Comparison of ENCODE assay signal across 8 cellular contexts in the genomic region with DNA sequence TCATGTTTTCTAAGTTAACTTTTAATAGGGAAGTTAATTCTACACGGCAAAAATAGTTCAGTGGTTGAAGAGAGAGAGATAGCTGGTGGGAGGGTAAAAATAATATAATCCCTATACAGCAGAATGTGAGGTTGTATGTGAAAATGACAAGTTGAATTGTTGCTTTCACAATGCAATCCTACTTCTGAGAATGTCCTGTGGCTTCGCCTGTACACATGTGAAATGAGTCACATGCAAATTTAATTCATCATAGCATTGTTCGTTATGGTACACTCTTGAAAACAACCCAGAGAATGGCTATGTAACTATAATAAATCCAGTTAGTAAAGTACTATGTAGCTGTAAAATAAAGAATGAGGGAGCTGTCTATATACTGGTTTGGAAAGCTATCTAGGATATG. TPM values are rescaled to one million over a fixed set of nuclear protein-coding genes. Genes with fewer than 3 reads are reported as not detected.
DNase-seq lines count a peak whose midpoint lies in the region; ATAC-seq and TF ChIP-seq lines count a peak whose summit lies in the region.

No MANE protein-coding gene starts in this region.

- H3K18ac ChIP-seq in neuronal stem cell (ENCODE audit: low read length) = no peak overlapping the region

- H3K79me1 ChIP-seq in neuronal stem cell (ENCODE audit: low read depth, low read length) = no peaks in the 10 kb centered on the region

- H3K23ac ChIP-seq in neuronal stem cell (ENCODE audit: low read depth, low read length, poor library complexity) = no peak overlapping the region

- H2AK5ac ChIP-seq in neuronal stem cell (ENCODE audit: low read depth, low read length) = no peak overlapping the region

- no peak overlapping the region for H4K8ac ChIP-seq in neuronal stem cell (ENCODE audit: low read depth, low read length)

- no peak overlapping the region for H2BK12ac ChIP-seq in neuronal stem cell (ENCODE audit: low read length)

- peak; percentile 45 for DNase-seq in GM10248 (ENCODE audit: extremely low spot score)
- peak; percentile 63 for DNase-seq in dermis blood vessel endothelial cell
- DNase-seq in middle frontal gyrus (ENCODE audit: extremely low spot score, low spot score) = no peak
- DNase-seq in GM03348 (ENCODE audit: low spot score) = no peak
- DNase-seq in neuronal stem cell (ENCODE audit: low spot score) = no peak
- no peak for DNase-seq in NCI-H187 (lab: John Stamatoyannopoulos, UW)

- no peaks in the 10 kb centered on the region for H3K36me3 ChIP-seq in neuronal stem cell (replicated peaks in 1 of 2; ENCODE audit: control insufficient read depth in 2 of 2, insufficient read depth in 2 of 2, low read length in 2 of 2)

- peaks cover 0 to 4% of the 10 kb centered on the region in 2 donors for H3K4me1 ChIP-seq in neuronal stem cell (ENCODE audit: control insufficient read depth in 2 of 2, insufficient read depth in 1 of 2, low read depth in 1 of 2, low read length in 2 of 2)

- ATAC-seq in GM21360 (IDR thresholded peaks at IDR 0.05; ENCODE audit: unreplicated experiment) (peak; percentile 99), HG03442 (IDR thresholded peaks at IDR 0.05; ENCODE audit: unreplicated experiment) (peak; percentile 99)

- H3K9me3 ChIP-seq in neuronal stem cell (replicated peaks in 1 of 2; ENCODE audit: control insufficient read depth in 2 of 2, insufficient read depth in 1 of 2, low read depth in 1 of 2, low read length in 2 of 2) = no peaks in the 10 kb centered on the region

- no peaks in the 10 kb centered on the region for H3K27me3 ChIP-seq in neuronal stem cell (ENCODE audit: control insufficient read depth in 3 of 3, insufficient read depth in 3 of 3, low read depth in 1 of 3, low read length in 3 of 3)

- H3K4ac ChIP-seq in neuronal stem cell (ENCODE audit: low read length) = no peak overlapping the region

- no peak overlapping the region for H3K27ac ChIP-seq in neuronal stem cell (replicated peaks; ENCODE audit: low read length)

- POLR2A ChIA-PET in GM10248 (lab: Yijun Ruan, JAX) = no interaction called here

- no CpG with 5 or more reads among the region's 3 CpGs for WGBS in neuronal stem cell (ENCODE audit: extremely low coverage in 2 of 2, insufficient read length in 2 of 2, insufficient replicate concordance in 1 of 2), 2 donors

- H2BK120ac ChIP-seq in neuronal stem cell (ENCODE audit: low read depth, low read length) = no peak overlapping the region

- CTCF ChIA-PET in GM10248 (lab: Yijun Ruan, JAX) = interaction anchor here (0.6 to 2.6 kb wide), 9 partner anchors 9 to 121 kb away, joined by 3 to 8 read pairs (median 3); partner anchors contain the start of gene HINT3

- H2BK15ac ChIP-seq in neuronal stem cell (ENCODE audit: low read length) = no peak overlapping the region

- H3K4me2 ChIP-seq in neuronal stem cell (ENCODE audit: insufficient read depth, low read length, poor library complexity, severe bottlenecking) = no peak overlapping the region

- no peak overlapping the region for H4K91ac ChIP-seq in neuronal stem cell (ENCODE audit: low read depth, low read length, poor library complexity)

- no peak overlapping the region for H2AFZ ChIP-seq in neuronal stem cell (ENCODE audit: low read length)

- no peak overlapping the region for H3K9ac ChIP-seq in neuronal stem cell (ENCODE audit: low read depth, low read length, poor library complexity)

- H2BK5ac ChIP-seq in neuronal stem cell (ENCODE audit: low read length) = no peak overlapping the region

- H3K4me3 ChIP-seq in neuronal stem cell (ENCODE audit: low read length in 2 of 2) = no peak overlapping the region

- TF ChIP-seq CTCF in GM10248 (IDR thresholded peaks at IDR 0.05; ENCODE audit: control extremely low read depth, extremely low read depth, low read depth, missing control alignments) = no peak

- no peak overlapping the region for H3K14ac ChIP-seq in neuronal stem cell (ENCODE audit: low read length)

RNA-seq across cellular contexts. Expression of gene HINT3, which starts 46.1 kb away (rescaled TPM):
- total RNA-seq in dermis blood vessel endothelial cell = 13.0 and 20.3 TPM in 2 replicates
- 13.5 TPM for polyA plus RNA-seq in neuronal stem cell (2013, experiment 1 of 2)
- polyA plus RNA-seq in neuronal stem cell (2013, experiment 2 of 2) = 13.0 TPM

Comparison
In these comparisons a context has a peak if more than half of its experiments do, and no peak if none do; other contexts are left out.
1. DNase-seq: peak in GM10248 (single experiment) and dermis blood vessel endothelial cell (single experiment); none in middle frontal gyrus (single experiment), GM03348 (single experiment), neuronal stem cell (single experiment) and NCI-H187 (0 of 2).